8 cellular contexts compared by ENCODE assay signal in the genomic region with DNA sequence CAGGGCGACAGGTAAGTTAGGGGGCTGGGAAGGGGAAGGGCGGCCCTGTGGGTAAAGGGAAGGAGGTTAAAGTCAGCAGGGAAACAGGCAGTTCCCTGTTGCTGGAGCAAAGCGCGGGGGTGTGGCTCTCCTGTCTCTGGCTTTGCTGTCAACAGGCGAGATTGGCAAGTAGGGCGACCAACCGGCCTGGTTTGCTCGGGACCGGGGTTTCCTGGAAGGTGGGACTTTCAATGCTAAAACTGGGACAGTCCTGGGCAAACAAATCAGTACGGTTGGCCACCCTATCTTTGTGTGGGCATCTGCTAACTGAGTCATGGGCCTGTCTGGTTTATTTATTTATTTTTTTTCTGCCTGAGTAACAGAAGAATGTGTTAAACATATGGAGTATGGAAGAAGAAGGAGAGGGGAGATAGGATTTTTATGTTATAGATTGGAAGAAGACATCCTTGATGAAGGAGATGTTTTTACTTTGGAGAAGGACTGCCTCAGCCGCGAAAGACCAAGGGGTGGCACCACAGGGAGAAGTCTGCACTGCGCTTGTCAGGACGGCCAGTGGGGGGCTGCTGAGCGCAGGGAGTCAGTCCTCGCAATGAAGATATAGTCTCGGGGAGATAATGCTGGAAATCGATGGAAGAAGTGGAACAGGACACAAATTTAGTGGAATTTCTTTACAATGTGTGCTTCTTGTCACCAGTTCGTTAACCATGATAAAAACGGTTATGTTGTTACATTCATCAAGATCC. TPM values are rescaled to one million over a fixed set of nuclear protein-coding genes. Genes with fewer than 3 reads are reported as not detected.
A peak's percentile ranks its signal among the peaks of the same experiment; 100 is the strongest.
DNase-seq lines count a peak whose midpoint lies in the region; ATAC-seq and TF ChIP-seq lines count a peak whose summit lies in the region.

No MANE protein-coding gene starts in this region.

- peaks cover 5% of the 10 kb centered on the region for H3K4me1 ChIP-seq in A673 (ENCODE audit: insufficient read depth, low read length, poor library complexity, severe bottlenecking)

- DNase-seq in A673 (ENCODE audit: low spot score), result peak; percentile 79
- peak; percentile 66 for DNase-seq in NCI-H460 (ENCODE audit: extremely low read depth, low read depth)
- peak; percentile 88 to 90 for DNase-seq in foreskin fibroblast
- no peak for DNase-seq in type B pancreatic cell (ENCODE audit: extremely low spot score, unreplicated experiment)

- peaks cover 9% of the 10 kb centered on the region for H3K27me3 Mint-ChIP-seq in activated T-helper 17 cell treated with anti-CD3 and anti-CD28 coated beads, Interleukin-2, amount 50 U/mL, for 72 hours
- peaks cover 4% of the 10 kb centered on the region for H3K27me3 Mint-ChIP-seq in nephron (ENCODE audit: low read depth)
- H3K27me3 Mint-ChIP-seq in type B pancreatic cell, result peaks cover 9% of the 10 kb centered on the region

- no TSS peak for BruUV-seq in A673 (replicated peaks; lab: Mats Ljungman, UMichigan)

- intact Hi-C loops in A673 (cut with micrococcal nuclease; ENCODE audit: unreplicated experiment), result loop anchor here (1.0 to 10.0 kb wide), 4 partner anchors 329 to 571 kb away; no protein-coding TSS in a partner anchor

- TF ChIP-seq CTCF in A673 (conservative IDR thresholded peaks at IDR 0.05; ENCODE audit: low read depth, low read length), result peak; percentile 78
- TF ChIP-seq CTCF in foreskin fibroblast (IDR thresholded peaks at IDR 0.05; ENCODE audit: low read depth, low read length), result peak; percentile 80
- TF ChIP-seq CTCF in nephron (IDR thresholded peaks at IDR 0.05; ENCODE audit: unreplicated experiment in 3 of 3), result peak; percentile 68 to 76 (median 74)
- TF ChIP-seq CTCF in type B pancreatic cell (conservative IDR thresholded peaks at IDR 0.05), result peak; percentile 75

- no peaks in the 10 kb centered on the region for H3K36me3 Mint-ChIP-seq in activated T-helper 17 cell treated with anti-CD3 and anti-CD28 coated beads, Interleukin-2, amount 50 U/mL, for 72 hours (ENCODE audit: low read depth)
- H3K36me3 Mint-ChIP-seq in nephron (ENCODE audit: low read depth), result no peaks in the 10 kb centered on the region
- no peaks in the 10 kb centered on the region for H3K36me3 Mint-ChIP-seq in type B pancreatic cell

- no peak overlapping the region for H3K27ac ChIP-seq in A673 (ENCODE audit: low read depth, low read length, poor library complexity, severe bottlenecking)

- H3K4me3 Mint-ChIP-seq in activated T-helper 17 cell treated with anti-CD3 and anti-CD28 coated beads, Interleukin-2, amount 50 U/mL, for 72 hours, result peak overlapping the region; percentile 5
- peak overlapping the region; percentile 14 to 63 (median 40) for H3K4me3 Mint-ChIP-seq in nephron
- peak overlapping the region; percentile 71 for H3K4me3 Mint-ChIP-seq in type B pancreatic cell

- H3K27me3 ChIP-seq in A673 (replicated peaks; ENCODE audit: insufficient read depth, low read depth, low read length, poor library complexity), result peaks cover 19% of the 10 kb centered on the region

- ATAC-seq in GM18502 (IDR thresholded peaks at IDR 0.05; ENCODE audit: poor library complexity, unreplicated experiment) (peak; percentile 86), HG02981 (IDR thresholded peaks at IDR 0.05; ENCODE audit: unreplicated experiment) (peak; percentile 79)
- peak; percentile 72 for ATAC-seq in activated T-helper 17 cell treated with anti-CD3 and anti-CD28 coated beads, Interleukin-2, amount 50 U/mL, for 72 hours (replicated peaks)

- peaks cover 7% of the 10 kb centered on the region for H3K4me1 Mint-ChIP-seq in activated T-helper 17 cell treated with anti-CD3 and anti-CD28 coated beads, Interleukin-2, amount 50 U/mL, for 72 hours
- H3K4me1 Mint-ChIP-seq in nephron (peaks cover 11% of the 10 kb centered on the region), type B pancreatic cell (ENCODE audit: unreplicated experiment) (peaks cover 14% of the 10 kb centered on the region)

- H3K4me3 ChIP-seq in A673 (ENCODE audit: low read depth, low read length, poor library complexity, severe bottlenecking) (peak overlapping the region; percentile 5), foreskin fibroblast (ENCODE audit: low read depth in 1 of 2, low read length in 2 of 2) (peak overlapping the region; percentile 24 to 47)

- H3K9me3 Mint-ChIP-seq in activated T-helper 17 cell treated with anti-CD3 and anti-CD28 coated beads, Interleukin-2, amount 50 U/mL, for 72 hours, result no peaks in the 10 kb centered on the region
- H3K9me3 Mint-ChIP-seq in nephron (no peaks in the 10 kb centered on the region), type B pancreatic cell (no peaks in the 10 kb centered on the region)

- H3K36me3 ChIP-seq in A673 (ENCODE audit: insufficient read depth, low read length, poor library complexity, severe bottlenecking), result no peaks in the 10 kb centered on the region

- POLR2A ChIA-PET in A673 (lab: Charles Lee; ENCODE audit: low non-redundant PET), result no interaction called here

- no peaks in the 10 kb centered on the region for H3K9me3 ChIP-seq in A673 (ENCODE audit: low read depth, low read length, poor library complexity, severe bottlenecking)

- CTCF ChIA-PET in A673 (lab: Charles Lee), result no interaction called here

- no peak overlapping the region for H3K27ac Mint-ChIP-seq in activated T-helper 17 cell treated with anti-CD3 and anti-CD28 coated beads, Interleukin-2, amount 50 U/mL, for 72 hours
- H3K27ac Mint-ChIP-seq in nephron (no peak overlapping the region), type B pancreatic cell (peak overlapping the region; percentile 61)

RNA-seq across cellular contexts. Expression of gene ESR1, which starts 43.4 kb away (rescaled TPM):
- total RNA-seq in A673 (2021), result 0.09 TPM in 1 of 2 replicates, not detected in the other
- total RNA-seq in NCI-H460 (2014; rRNA removed; shearing (Covaris generic)), result 0.35 TPM in 2 replicates
- polyA plus RNA-seq in NCI-H460 (2014; cell fraction: nucleus; rRNA removed), result 0.63 and 0.91 TPM in 2 replicates
- under 1 TPM in 1 of 2 donors, not detected in 1; 0.50 TPM for total RNA-seq in activated T-helper 17 cell treated with anti-CD3 and anti-CD28 coated beads, Interleukin-2, amount 50 U/mL, for 72 hours
- 0.24 TPM in 2 replicates for total RNA-seq in type B pancreatic cell (ENCODE audit: low replicate concordance)

Comparison
In these comparisons a context has a peak if more than half of its experiments do, and no peak if none do; other contexts are left out.
1. H3K4me3 Mint-ChIP-seq: peak in every context shown above with its lines; median percentile 71 in type B pancreatic cell; 40 in nephron; 5 in activated T-helper 17 cell treated with anti-CD3 and anti-CD28 coated beads, Interleukin-2, amount 50 U/mL, for 72 hours.